ENCODE assay signal across 31 cellular contexts in genomic region chr5:58363444-58363843, GRCh38.
"Had no signal": no experiment of that assay in that cellular context is flagged by ENCODE, and none has a peak within 500 bp of the region (broad histone marks: within the 10 kb centered on the region; RNA-seq: fewer than 3 reads in every experiment).

No MANE protein-coding gene starts in this region.

- H3K4me3 ChIP-seq: pancreas, psoas muscle, right lobe of liver, sigmoid colon, skin epidermis, smooth muscle cell, spleen, suprapubic skin, testis, tibial artery, transverse colon, upper lobe of left lung, vagina had no signal

- H3K4me1 Mint-ChIP-seq: naive thymus-derived CD8-positive, alpha-beta T cell; stimulated activated memory B cell treated with anti-CD40 and anti-IgM and Interleukin-4, amounts not matched to agents 10 μg/mL and 1 μg/mL and 100 μg/mL, for 72 hours; stimulated activated naive CD8-positive, alpha-beta T cell treated with anti-CD3 and anti-CD28 coated beads, Interleukin-15, amount 100 ng/mL, for 72 hours had no signal

- ATAC-seq: naive thymus-derived CD8-positive, alpha-beta T cell; natural killer cell treated with Interleukin-12 subunit alpha and Interleukin-12 subunit beta and Interleukin-15 and Interleukin-18, amount 100 ng/mL, for 72 hours; pancreas; psoas muscle; right cardiac atrium; right lobe of liver; stimulated activated memory B cell treated with anti-CD40 and anti-IgM and Interleukin-4, amounts not matched to agents 10 μg/mL and 1 μg/mL and 100 μg/mL, for 72 hours; stimulated activated naive CD8-positive, alpha-beta T cell treated with anti-CD3 and anti-CD28 coated beads, Interleukin-15, amount 100 ng/mL, for 72 hours; stimulated activated naive CD8-positive, alpha-beta T cell treated with anti-CD3 and anti-CD28 coated beads, Interleukin-15, Interleukin-2, amounts not matched to agents 100 U/mL and 50 U/mL, for 24 hours had no signal

- H3K4me1 ChIP-seq: pancreas, psoas muscle, right lobe of liver, sigmoid colon, suprapubic skin, testis, tibial artery, transverse colon, upper lobe of left lung, vagina had no signal

- H3K36me3 Mint-ChIP-seq: naive thymus-derived CD8-positive, alpha-beta T cell; natural killer cell treated with Interleukin-12 subunit alpha and Interleukin-12 subunit beta and Interleukin-15 and Interleukin-18, amount 100 ng/mL, for 72 hours; stimulated activated memory B cell treated with anti-CD40 and anti-IgM and Interleukin-4, amounts not matched to agents 10 μg/mL and 1 μg/mL and 100 μg/mL, for 72 hours had no signal

- DNase-seq: naive thymus-derived CD8-positive, alpha-beta T cell; nephron progenitor cell; nucleus accumbens; pancreas; psoas muscle; right cardiac atrium; right lobe of liver; sigmoid colon; spleen; stimulated activated CD4-positive, alpha-beta T cell treated with anti-CD3 and anti-CD28 coated beads, Interleukin-12 subunit alpha, Interleukin-12 subunit beta, amount 100 ng/mL, for 4 hours; stimulated activated CD4-positive, alpha-beta T cell treated with anti-CD3 and anti-CD28 coated beads, Interleukin-1b, Interleukin-23, amount 100 ng/mL, for 48 hours; stimulated activated CD4-positive, alpha-beta T cell treated with anti-CD3 and anti-CD28 coated beads, Interleukin-4, amount 100 ng/mL, for 1 hour; stimulated activated CD4-positive, alpha-beta T cell treated with anti-CD3 and anti-CD28 coated beads, Interleukin-4, amount 100 ng/mL, for 4 hours; stimulated activated CD8-positive, alpha-beta memory T cell treated with anti-CD3 and anti-CD28 coated beads, Interleukin-4, amount 100 ng/mL, for 48 hours; stimulated activated naive CD4-positive, alpha-beta T cell; stimulated activated naive CD8-positive, alpha-beta T cell treated with anti-CD3 and anti-CD28 coated beads, Interleukin-15, amount 100 ng/mL, for 72 hours; stimulated activated naive CD8-positive, alpha-beta T cell treated with anti-CD3 and anti-CD28 coated beads, Interleukin-15, Interleukin-2, amounts not matched to agents 100 U/mL and 50 U/mL, for 24 hours; substantia nigra; testis; tibial artery; transverse colon; upper lobe of left lung had no signal

- H3K27me3 ChIP-seq: neutrophil, pancreas, right lobe of liver, sigmoid colon, spleen, suprapubic skin, testis, tibial artery, transverse colon, upper lobe of left lung, vagina had no signal

- H3K27ac ChIP-seq: neutrophil, pancreas, psoas muscle, right lobe of liver, sigmoid colon, skin epidermis, spleen, suprapubic skin, testis, tibial artery, transverse colon, upper lobe of left lung, vagina had no signal

- H3K27me3 Mint-ChIP-seq: natural killer cell treated with Interleukin-12 subunit alpha and Interleukin-12 subunit beta and Interleukin-15 and Interleukin-18, amount 100 ng/mL, for 72 hours; progenitor cell of endocrine pancreas; stimulated activated memory B cell treated with anti-CD40 and anti-IgM and Interleukin-4, amounts not matched to agents 10 μg/mL and 1 μg/mL and 100 μg/mL, for 72 hours; stimulated activated naive CD8-positive, alpha-beta T cell treated with anti-CD3 and anti-CD28 coated beads, Interleukin-15, amount 100 ng/mL, for 72 hours had no signal

- H3K36me3 ChIP-seq: neutrophil, pancreas, right lobe of liver, sigmoid colon, spleen, suprapubic skin, tibial artery, transverse colon, upper lobe of left lung, vagina had no signal

- H3K4me3 Mint-ChIP-seq: naive thymus-derived CD8-positive, alpha-beta T cell; natural killer cell treated with Interleukin-12 subunit alpha and Interleukin-12 subunit beta and Interleukin-15 and Interleukin-18, amount 100 ng/mL, for 72 hours; nephron progenitor cell; neural crest cell; stimulated activated memory B cell treated with anti-CD40 and anti-IgM and Interleukin-4, amounts not matched to agents 10 μg/mL and 1 μg/mL and 100 μg/mL, for 72 hours; stimulated activated naive CD8-positive, alpha-beta T cell treated with anti-CD3 and anti-CD28 coated beads, Interleukin-15, amount 100 ng/mL, for 72 hours had no signal

- H3K27ac Mint-ChIP-seq: natural killer cell treated with Interleukin-12 subunit alpha and Interleukin-12 subunit beta and Interleukin-15 and Interleukin-18, amount 100 ng/mL, for 72 hours; nephron progenitor cell; progenitor cell of endocrine pancreas; stimulated activated memory B cell treated with anti-CD40 and anti-IgM and Interleukin-4, amounts not matched to agents 10 μg/mL and 1 μg/mL and 100 μg/mL, for 72 hours; stimulated activated naive CD8-positive, alpha-beta T cell treated with anti-CD3 and anti-CD28 coated beads, Interleukin-15, amount 100 ng/mL, for 72 hours had no signal

- H3K9me3 Mint-ChIP-seq: natural killer cell treated with Interleukin-12 subunit alpha and Interleukin-12 subunit beta and Interleukin-15 and Interleukin-18, amount 100 ng/mL, for 72 hours; nephron progenitor cell; stimulated activated naive CD8-positive, alpha-beta T cell treated with anti-CD3 and anti-CD28 coated beads, Interleukin-15, amount 100 ng/mL, for 72 hours had no signal

- H3K9me3 ChIP-seq: neutrophil, pancreas, psoas muscle, right lobe of liver, sigmoid colon, spleen, suprapubic skin, testis, tibial artery, transverse colon, upper lobe of left lung, vagina had no signal
